In genomic region chr4:40576651-40577480, GRCh38 we compare ENCODE assay signal across 8 cellular contexts. TPM values are rescaled to one million over a fixed set of nuclear protein-coding genes. Genes with fewer than 3 reads are reported as not detected.
DNase-seq lines count a peak whose midpoint lies in the region; ATAC-seq and TF ChIP-seq lines count a peak whose summit lies in the region.

No MANE protein-coding gene starts in this region.

- H3K27ac ChIP-seq in ascending aorta (peak overlapping the region; percentile 54 to 65), skeletal muscle tissue (ENCODE audit: low read depth, low read length) (peak overlapping the region; percentile 57)

- intact Hi-C loops in ascending aorta (cut with DNase I) = no loop called here

- H3K36me3 ChIP-seq in ascending aorta (no peaks in the 10 kb centered on the region), skeletal muscle tissue (ENCODE audit: control insufficient read depth in 3 of 3, insufficient read depth in 3 of 3, low read length in 3 of 3) (no peaks in the 10 kb centered on the region)

- no peak for TF ChIP-seq CTCF in ascending aorta (IDR thresholded peaks at IDR 0.05)

- H3K9me3 ChIP-seq in ascending aorta (no peaks in the 10 kb centered on the region), skeletal muscle tissue (ENCODE audit: control insufficient read depth in 3 of 3, low read length in 3 of 3) (no peaks in the 10 kb centered on the region)

- no peaks in the 10 kb centered on the region for H3K27me3 ChIP-seq in ascending aorta
- no peaks in the 10 kb centered on the region for H3K27me3 ChIP-seq in skeletal muscle tissue (ENCODE audit: control insufficient read depth in 3 of 3, insufficient read depth in 3 of 3, low read length in 3 of 3)

- DNase-seq in COLO829 (ENCODE audit: low spot score) (peak; percentile 19), NCI-H2196 treated with DMSO at 0.1 percent for 48 hours (lab: John Stamatoyannopoulos, UW; ENCODE audit: unreplicated experiment) (peak; percentile 80), ascending aorta (ENCODE audit: low spot score in 2 of 2) (peak; percentile 66 to 89), hypothalamus (lab: John Stamatoyannopoulos, UW) (peak in 39 of 51 donors; percentile 3 to 69 (median 31)), D341Med (ENCODE audit: low spot score) (no peak)

- peak overlapping the region in 1 of 2 donors; percentile 18 for H3K4me3 ChIP-seq in ascending aorta
- H3K4me3 ChIP-seq in skeletal muscle tissue (ENCODE audit: low read length in 3 of 3) = peak overlapping the region in 1 of 3 donors; percentile 24

- peak; percentile 79 for ATAC-seq in GM18907 (IDR thresholded peaks at IDR 0.05; ENCODE audit: unreplicated experiment)
- peak; percentile 67 for ATAC-seq in HG03045 (IDR thresholded peaks at IDR 0.05; ENCODE audit: unreplicated experiment)

- H3K4me1 ChIP-seq in ascending aorta (peaks cover 0 to 3% of the 10 kb centered on the region in 2 donors), skeletal muscle tissue (ENCODE audit: control insufficient read depth in 3 of 3, insufficient read depth in 3 of 3, low read length in 3 of 3) (peaks cover 5 to 6% (median 5%) of the 10 kb centered on the region in 3 donors)

- H3K9ac ChIP-seq in skeletal muscle tissue (ENCODE audit: low read depth in 1 of 3, low read length in 3 of 3) = no peak overlapping the region

RNA-seq across cellular contexts. Expression of gene RBM47, which starts 52.8 kb away (rescaled TPM):
- total RNA-seq in ascending aorta = 7.1 TPM
- total RNA-seq in skeletal muscle tissue = 2.6 TPM
